ENCODE assay signal across 22 cellular contexts in the genomic region with DNA sequence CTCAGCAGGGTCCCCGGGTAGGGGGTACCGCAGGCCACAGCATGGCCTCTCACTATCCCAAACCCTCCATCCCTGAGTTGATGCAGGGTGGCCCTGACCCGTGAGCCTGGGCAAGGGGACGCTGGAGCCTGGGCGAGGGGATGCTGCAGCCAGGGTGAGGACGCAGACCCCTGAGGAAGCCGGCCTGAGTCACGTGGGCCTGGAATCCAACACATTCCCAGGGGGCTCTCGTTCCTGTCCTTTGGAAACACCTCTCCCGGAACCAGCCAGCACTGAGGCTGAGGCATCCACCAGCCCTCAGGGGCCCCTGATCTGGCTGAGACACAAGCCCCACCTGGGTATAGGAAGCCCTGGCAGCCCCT.
A peak's percentile ranks its signal among the peaks of the same experiment; 100 is the strongest.
DNase-seq lines count a peak whose midpoint lies in the region; ATAC-seq and TF ChIP-seq lines count a peak whose summit lies in the region.
"Had no signal": no experiment of that assay in that cellular context is flagged by ENCODE, and none has a peak within 500 bp of the region (broad histone marks: within the 10 kb centered on the region; RNA-seq: fewer than 3 reads in every experiment).

No MANE protein-coding gene starts in this region.

- H3K4me3 ChIP-seq in right atrium auricular region (no peak overlapping the region), upper lobe of right lung (no peak overlapping the region)
- H3K4me3 ChIP-seq: lower lobe of right lung, Peyer's patch, SJSA1, smooth muscle cell had no signal

- peak overlapping the region; percentile 56 for H3K4me3 Mint-ChIP-seq in activated T-helper 17 cell treated with anti-CD3 and anti-CD28 coated beads, Interleukin-2, amount 50 U/mL, for 72 hours
- peak overlapping the region in 6 of 8 donors; percentile 75 to 88 (median 84) for H3K4me3 Mint-ChIP-seq in naive B cell

- DNase-seq in Right ventricle myocardium inferior (ENCODE audit: missing footprints) = peak; percentile 26
- DNase-seq in right atrium auricular region (ENCODE audit: low spot score) = no peak
- DNase-seq in naive B cell = no peak
- DNase-seq in upper lobe of right lung = peak; percentile 59
- no peak for DNase-seq in NCI-H524 (lab: John Stamatoyannopoulos, UW)
- DNase-seq: activated CD4-positive, alpha-beta T cell treated with anti-CD3 and anti-CD28 coated beads for 48 hours; activated naive CD4-positive, alpha-beta T cell; central memory CD4-positive, alpha-beta T cell; EL; glutamatergic neuron; NCI-H1694; NCI-H2171 treated with DMSO at 0.1 percent for 48 hours; NCI-H526; nucleus accumbens had no signal

- H3K4me1 Mint-ChIP-seq in activated T-helper 17 cell treated with anti-CD3 and anti-CD28 coated beads, Interleukin-2, amount 50 U/mL, for 72 hours = peaks cover 7% of the 10 kb centered on the region
- H3K4me1 Mint-ChIP-seq in naive B cell = peaks cover 7 to 16% (median 13%) of the 10 kb centered on the region in 3 donors

- H3K27ac ChIP-seq in right atrium auricular region (no peak overlapping the region), upper lobe of right lung (no peak overlapping the region)
- H3K27ac ChIP-seq: C4-2B, lower lobe of right lung, Peyer's patch, SJSA1 had no signal

- peaks cover 14% of the 10 kb centered on the region for H3K27me3 Mint-ChIP-seq in activated T-helper 17 cell treated with anti-CD3 and anti-CD28 coated beads, Interleukin-2, amount 50 U/mL, for 72 hours
- H3K27me3 Mint-ChIP-seq in naive B cell = peaks cover 7 to 23% (median 16%) of the 10 kb centered on the region in 3 donors

- H3K4me1 ChIP-seq in right atrium auricular region = no peaks in the 10 kb centered on the region
- H3K4me1 ChIP-seq in upper lobe of right lung = no peaks in the 10 kb centered on the region
- H3K4me1 ChIP-seq: lower lobe of right lung, Peyer's patch, SJSA1 had no signal

- H3K36me3 Mint-ChIP-seq in activated T-helper 17 cell treated with anti-CD3 and anti-CD28 coated beads, Interleukin-2, amount 50 U/mL, for 72 hours (ENCODE audit: low read depth) = no peaks in the 10 kb centered on the region
- peaks cover 5 to 7% of the 10 kb centered on the region in 2 donors for H3K36me3 Mint-ChIP-seq in naive B cell

- TF ChIP-seq CTCF in right atrium auricular region (IDR thresholded peaks at IDR 0.05) (no peak), upper lobe of right lung (IDR thresholded peaks at IDR 0.05) (no peak)

- no peak overlapping the region for H3K27ac Mint-ChIP-seq in activated T-helper 17 cell treated with anti-CD3 and anti-CD28 coated beads, Interleukin-2, amount 50 U/mL, for 72 hours
- peak overlapping the region in 1 of 6 donors; percentile 81 for H3K27ac Mint-ChIP-seq in naive B cell

- H3K36me3 ChIP-seq in right atrium auricular region (no peaks in the 10 kb centered on the region), upper lobe of right lung (no peaks in the 10 kb centered on the region)
- H3K36me3 ChIP-seq: lower lobe of right lung, Peyer's patch, SJSA1 had no signal

- ATAC-seq in Right ventricle myocardium inferior (no peak), naive B cell (ENCODE audit: low read depth in 2 of 2) (no peak), upper lobe of right lung (no peak), HG03039 (IDR thresholded peaks at IDR 0.05; ENCODE audit: unreplicated experiment) (no peak), HG03571 (IDR thresholded peaks at IDR 0.05; ENCODE audit: unreplicated experiment) (no peak)
- ATAC-seq in activated T-helper 17 cell treated with anti-CD3 and anti-CD28 coated beads, Interleukin-2, amount 50 U/mL, for 72 hours (replicated peaks) = no peak

- H3K9me3 Mint-ChIP-seq in activated T-helper 17 cell treated with anti-CD3 and anti-CD28 coated beads, Interleukin-2, amount 50 U/mL, for 72 hours = peaks cover 3% of the 10 kb centered on the region
- H3K9me3 Mint-ChIP-seq in naive B cell = peaks cover under 1 to 9% (median 7%) of the 10 kb centered on the region in 7 donors

- H3K27me3 ChIP-seq in right atrium auricular region = no peaks in the 10 kb centered on the region
- H3K27me3 ChIP-seq in upper lobe of right lung = peaks cover 14% of the 10 kb centered on the region
- H3K27me3 ChIP-seq: Peyer's patch had no signal

- intact Hi-C loops in Right ventricle myocardium inferior (cut with DNase I) = no loop called here
- intact Hi-C loops in upper lobe of right lung (cut with DNase I) = no loop called here

- peaks cover 0 to 9% of the 10 kb centered on the region in 2 donors for H3K9me3 ChIP-seq in right atrium auricular region
- H3K9me3 ChIP-seq in upper lobe of right lung = peaks cover 3% of the 10 kb centered on the region

Comparison
In these comparisons a context has a peak if more than half of its experiments do, and no peak if none do; other contexts are left out.
1. DNase-seq: peak in Right ventricle myocardium inferior (single experiment) and upper lobe of right lung (single experiment); none in right atrium auricular region (single experiment), naive B cell (single experiment) and NCI-H524 (0 of 2).